8 cellular contexts compared by ENCODE assay signal in genomic region chr6:163355471-163355991, GRCh38. TPM values are rescaled to one million over a fixed set of nuclear protein-coding genes. Genes with fewer than 3 reads are reported as not detected.
DNase-seq lines count a peak whose midpoint lies in the region; ATAC-seq and TF ChIP-seq lines count a peak whose summit lies in the region.

No MANE protein-coding gene starts in this region.

- H3K27ac Mint-ChIP-seq in stimulated activated effector memory CD8-positive, alpha-beta T cell treated with anti-CD3 and anti-CD28 coated beads, Interleukin-12 subunit alpha, Interleukin-12 subunit beta, amount 100 ng/mL, for 72 hours: no peak overlapping the region
- no peak overlapping the region for H3K27ac Mint-ChIP-seq in activated naive CD4-positive, alpha-beta T cell treated with anti-CD3 and anti-CD28 coated beads, Interleukin-2, amount 50 U/mL, for 72 hours

- H3K4me3 ChIP-seq in AG09309 (ENCODE audit: control insufficient read depth, low read depth, low read length): peak overlapping the region; percentile 12
- peak overlapping the region; percentile 46 for H3K4me3 ChIP-seq in left ventricle myocardium inferior
- peak overlapping the region; percentile 1 for H3K4me3 ChIP-seq in skeletal muscle cell (ENCODE audit: low read depth, low read length)

- no peaks in the 10 kb centered on the region for H3K36me3 ChIP-seq in left ventricle myocardium inferior

- H3K4me1 Mint-ChIP-seq in stimulated activated effector memory CD8-positive, alpha-beta T cell treated with anti-CD3 and anti-CD28 coated beads, Interleukin-12 subunit alpha, Interleukin-12 subunit beta, amount 100 ng/mL, for 72 hours: no peaks in the 10 kb centered on the region

- peaks cover 31% of the 10 kb centered on the region for H3K4me1 ChIP-seq in left ventricle myocardium inferior

- intact Hi-C loops in left ventricle myocardium inferior (cut with micrococcal nuclease): no loop called here

- DNase-seq in AG09309 (ENCODE audit: low read depth) (no peak), left ventricle myocardium inferior (peak; percentile 78), skeletal muscle cell (ENCODE audit: low read depth) (peak; percentile 51), HT-29 (ENCODE audit: low spot score) (no peak)
- DNase-seq in stimulated activated effector memory CD8-positive, alpha-beta T cell treated with anti-CD3 and anti-CD28 coated beads, Interleukin-12 subunit alpha, Interleukin-12 subunit beta, amount 100 ng/mL, for 72 hours (ENCODE audit: low spot score in 2 of 2): no peak
- DNase-seq in activated naive CD4-positive, alpha-beta T cell treated with anti-CD3 and anti-CD28 coated beads, Interleukin-2, amount 50 U/mL, for 72 hours (ENCODE audit: low spot score in 2 of 2): no peak

- TF ChIP-seq CTCF in AG09309 (IDR thresholded peaks at IDR 0.05; ENCODE audit: control insufficient read depth, insufficient read depth, low read depth, low read length, missing control alignments): no peak
- TF ChIP-seq CTCF in left ventricle myocardium inferior (IDR thresholded peaks at IDR 0.05; ENCODE audit: borderline replicate concordance): no peak

- no peaks in the 10 kb centered on the region for H3K9me3 Mint-ChIP-seq in stimulated activated effector memory CD8-positive, alpha-beta T cell treated with anti-CD3 and anti-CD28 coated beads, Interleukin-12 subunit alpha, Interleukin-12 subunit beta, amount 100 ng/mL, for 72 hours
- H3K9me3 Mint-ChIP-seq in activated naive CD4-positive, alpha-beta T cell treated with anti-CD3 and anti-CD28 coated beads, Interleukin-2, amount 50 U/mL, for 72 hours: no peaks in the 10 kb centered on the region

- no peaks in the 10 kb centered on the region for H3K9me3 ChIP-seq in left ventricle myocardium inferior (replicated peaks)

- H3K36me3 Mint-ChIP-seq in stimulated activated effector memory CD8-positive, alpha-beta T cell treated with anti-CD3 and anti-CD28 coated beads, Interleukin-12 subunit alpha, Interleukin-12 subunit beta, amount 100 ng/mL, for 72 hours: no peaks in the 10 kb centered on the region
- no peaks in the 10 kb centered on the region for H3K36me3 Mint-ChIP-seq in activated naive CD4-positive, alpha-beta T cell treated with anti-CD3 and anti-CD28 coated beads, Interleukin-2, amount 50 U/mL, for 72 hours

- no peaks in the 10 kb centered on the region for H3K27me3 ChIP-seq in left ventricle myocardium inferior (ENCODE audit: low read depth)

- H3K4me3 Mint-ChIP-seq in stimulated activated effector memory CD8-positive, alpha-beta T cell treated with anti-CD3 and anti-CD28 coated beads, Interleukin-12 subunit alpha, Interleukin-12 subunit beta, amount 100 ng/mL, for 72 hours: no peak overlapping the region

- peak; percentile 31 for ATAC-seq in HG02763 (IDR thresholded peaks at IDR 0.05; ENCODE audit: unreplicated experiment)
- peak; percentile 84 for ATAC-seq in SK-N-SH treated with all-trans-retinoic acid at 6 μM for 48 hours
- no peak for ATAC-seq in stimulated activated effector memory CD8-positive, alpha-beta T cell treated with anti-CD3 and anti-CD28 coated beads, Interleukin-12 subunit alpha, Interleukin-12 subunit beta, amount 100 ng/mL, for 72 hours
- ATAC-seq in activated naive CD4-positive, alpha-beta T cell treated with anti-CD3 and anti-CD28 coated beads, Interleukin-2, amount 50 U/mL, for 72 hours: no peak

- H3K27ac ChIP-seq in left ventricle myocardium inferior (replicated peaks): peak overlapping the region; percentile 87

TF ChIP-seq in SK-N-SH treated with all-trans-retinoic acid at 6 μM for 48 hours, 23 proteins besides CTCF, POLR2A, EP300 and RAD21 (continues in another document):
- TF ChIP-seq ZC3H10 (CRISPR knock-in tag; IDR thresholded peaks at IDR 0.05): no peak
- TF ChIP-seq ISL1 (CRISPR knock-in tag; IDR thresholded peaks at IDR 0.05): no peak
- no peak for TF ChIP-seq TOX (CRISPR knock-in tag; IDR thresholded peaks at IDR 0.05; ENCODE audit: borderline replicate concordance)
- no peak for TF ChIP-seq CSRNP3 (CRISPR knock-in tag; IDR thresholded peaks at IDR 0.05)
- no peak for TF ChIP-seq SNAI2 (CRISPR knock-in tag; IDR thresholded peaks at IDR 0.05)
- no peak for TF ChIP-seq PATZ1 (CRISPR knock-in tag; IDR thresholded peaks at IDR 0.05; ENCODE audit: borderline replicate concordance)
- no peak for TF ChIP-seq CSDC2 (CRISPR knock-in tag; IDR thresholded peaks at IDR 0.05)
- no peak for TF ChIP-seq ZNF8 (CRISPR knock-in tag; IDR thresholded peaks at IDR 0.05)
- no peak for TF ChIP-seq TSHZ2 (CRISPR knock-in tag; IDR thresholded peaks at IDR 0.05)
- TF ChIP-seq ZFP3 (CRISPR knock-in tag; IDR thresholded peaks at IDR 0.05): no peak
- no peak for TF ChIP-seq RARB (CRISPR knock-in tag; IDR thresholded peaks at IDR 0.05)
- no peak for TF ChIP-seq GLIS3 (CRISPR knock-in tag; IDR thresholded peaks at IDR 0.05)
- no peak for TF ChIP-seq PPARA (CRISPR knock-in tag; IDR thresholded peaks at IDR 0.05; ENCODE audit: borderline replicate concordance)
- no peak for TF ChIP-seq POU6F1 (CRISPR knock-in tag; IDR thresholded peaks at IDR 0.05; ENCODE audit: borderline replicate concordance, low read depth)
- TF ChIP-seq TCF4 (CRISPR knock-in tag; IDR thresholded peaks at IDR 0.05; ENCODE audit: borderline replicate concordance): no peak

RNA-seq across cellular contexts. Expression of gene QKI, which starts 59.0 kb away (rescaled TPM):
- 449 TPM for total RNA-seq in left ventricle myocardium inferior
- not detected in 2 replicates for total RNA-seq in HT-29 (2014; rRNA removed; shearing (Covaris generic))
- 10 to 100 TPM; 54.7 to 61.8 TPM for total RNA-seq in activated naive CD4-positive, alpha-beta T cell treated with anti-CD3 and anti-CD28 coated beads, Interleukin-2, amount 50 U/mL, for 72 hours

Comparison
In these comparisons a context has a peak if more than half of its experiments do, and no peak if none do; other contexts are left out.
1. DNase-seq: peak in left ventricle myocardium inferior (single experiment) and skeletal muscle cell (single experiment); none in AG09309 (single experiment), stimulated activated effector memory CD8-positive, alpha-beta T cell treated with anti-CD3 and anti-CD28 coated beads, Interleukin-12 subunit alpha, Interleukin-12 subunit beta, amount 100 ng/mL, for 72 hours (0 of 2), HT-29 (single experiment) and activated naive CD4-positive, alpha-beta T cell treated with anti-CD3 and anti-CD28 coated beads, Interleukin-2, amount 50 U/mL, for 72 hours (0 of 2).
2. ATAC-seq: peak in HG02763 (single experiment) and SK-N-SH treated with all-trans-retinoic acid at 6 μM for 48 hours (single experiment); none in stimulated activated effector memory CD8-positive, alpha-beta T cell treated with anti-CD3 and anti-CD28 coated beads, Interleukin-12 subunit alpha, Interleukin-12 subunit beta, amount 100 ng/mL, for 72 hours (single experiment) and activated naive CD4-positive, alpha-beta T cell treated with anti-CD3 and anti-CD28 coated beads, Interleukin-2, amount 50 U/mL, for 72 hours (0 of 2).
3. RNA of gene QKI, which starts 59.0 kb away (total RNA-seq): 449 TPM in left ventricle myocardium inferior (single experiment) and 54.7 to 61.8 TPM in activated naive CD4-positive, alpha-beta T cell treated with anti-CD3 and anti-CD28 coated beads, Interleukin-2, amount 50 U/mL, for 72 hours; not detected in HT-29; every median in the first group is over 10 times any median in the second.
4. Peak in every context shown above with its lines, with median percentiles within 50 percentile points of each other: H3K4me3 ChIP-seq.